In the genomic region with DNA sequence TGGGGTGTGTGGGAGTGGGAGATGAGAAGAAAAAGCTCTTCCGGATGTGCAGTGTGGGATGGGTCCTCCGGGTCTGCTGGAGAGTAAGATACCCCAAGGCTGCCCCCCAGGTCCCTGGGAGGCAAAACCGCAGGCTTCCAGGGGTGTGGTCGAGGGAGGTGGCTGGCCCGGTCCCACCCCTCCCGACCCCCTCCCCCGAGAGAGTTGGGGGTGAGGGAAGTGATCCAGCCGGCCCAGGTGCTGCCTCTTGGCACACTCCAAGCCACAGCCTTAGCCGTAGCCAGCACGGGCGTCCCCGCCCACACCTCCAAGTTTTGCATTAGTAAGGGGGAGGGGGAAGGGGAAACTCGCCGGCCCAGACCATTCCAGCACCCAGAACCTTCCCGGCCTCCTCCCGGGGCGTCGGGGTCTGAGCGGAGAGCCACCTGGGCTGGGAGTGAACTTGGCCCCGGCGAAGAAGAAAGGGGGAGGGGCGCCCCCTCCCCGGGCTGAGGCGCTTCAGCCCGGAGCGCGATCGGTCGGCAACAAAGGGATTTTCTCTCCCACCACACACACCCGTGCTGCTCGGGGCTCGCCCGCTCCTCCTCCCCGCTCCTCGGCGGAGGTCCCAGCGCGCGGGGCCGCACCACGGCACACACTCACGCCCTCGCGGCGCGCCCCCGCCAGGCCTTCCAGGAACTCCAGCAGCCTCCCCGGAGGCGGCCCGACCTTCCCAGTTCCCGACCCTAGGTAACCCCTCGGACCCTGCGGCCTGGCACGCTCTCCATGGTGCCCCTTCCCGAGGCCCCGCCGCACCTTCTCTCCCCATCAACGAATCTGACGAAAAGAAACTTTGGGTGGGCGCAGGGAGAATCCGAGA, we compare ENCODE assay signal across 8 cellular contexts. TPM values are rescaled to one million over a fixed set of nuclear protein-coding genes. Genes with fewer than 3 reads are reported as not detected.
DNase-seq lines count a peak whose midpoint lies in the region; ATAC-seq, FAIRE-seq and TF ChIP-seq lines count a peak whose summit lies in the region.

No MANE protein-coding gene starts in this region.

- peak overlapping the region; percentile 26 to 57 (median 54) for H3K27ac ChIP-seq in body of pancreas
- no peak overlapping the region for H3K27ac ChIP-seq in left lung
- H3K27ac ChIP-seq in tibial artery = peak overlapping the region; percentile 54 to 57

- DNase-seq in activated T-cell treated with anti-CD3 and anti-CD28 coated beads, Interleukin-2, amount 50 U/mL, for 72 hours = peak in 1 of 2 donors; percentile 19
- DNase-seq in activated T-cell treated with anti-CD3 and anti-CD28 coated beads for 4 hours (no peak), body of pancreas (peak; percentile 64 to 82 (median 81)), left lung (peak; percentile 61 to 76), tibial artery (no peak), frontal cortex (ENCODE audit: low spot score in 2 of 2) (no peak), cerebellar cortex (ENCODE audit: low spot score) (no peak)

- H3K4me3 Mint-ChIP-seq in activated T-cell treated with anti-CD3 and anti-CD28 coated beads, Interleukin-2, amount 50 U/mL, for 72 hours = peak overlapping the region; percentile 77 to 85

- 0 to 1% methylated on average over 2 to 40 of the region's 61 CpGs for WGBS in body of pancreas, 2 donors

- H3K4me1 Mint-ChIP-seq in activated T-cell treated with anti-CD3 and anti-CD28 coated beads, Interleukin-2, amount 50 U/mL, for 72 hours (ENCODE audit: low read depth) = peaks cover 67% of the 10 kb centered on the region

- no peaks in the 10 kb centered on the region for H3K27me3 ChIP-seq in body of pancreas
- peaks cover 0 to 13% of the 10 kb centered on the region in 2 donors for H3K27me3 ChIP-seq in left lung
- no peaks in the 10 kb centered on the region for H3K27me3 ChIP-seq in tibial artery

- no peak for FAIRE-seq in frontal cortex (lab: Jason Lieb, UNC)

- intact Hi-C loops in body of pancreas (cut with DNase I) (no loop called here), left lung (cut with DNase I) (no loop called here), tibial artery (cut with DNase I; ENCODE audit: low total_unique reads) (no loop called here)

- TF ChIP-seq POLR2A in body of pancreas (IDR thresholded peaks at IDR 0.05) = no peak

- peaks cover 34% of the 10 kb centered on the region for H3K27me3 Mint-ChIP-seq in activated T-cell treated with anti-CD3 and anti-CD28 coated beads, Interleukin-2, amount 50 U/mL, for 72 hours (ENCODE audit: low read depth)

- H3K9me3 Mint-ChIP-seq in activated T-cell treated with anti-CD3 and anti-CD28 coated beads, Interleukin-2, amount 50 U/mL, for 72 hours = no peaks in the 10 kb centered on the region

- H3K9me3 ChIP-seq in body of pancreas (no peaks in the 10 kb centered on the region), left lung (no peaks in the 10 kb centered on the region), tibial artery (no peaks in the 10 kb centered on the region)

- ATAC-seq in activated T-cell treated with anti-CD3 and anti-CD28 coated beads, Interleukin-2, amount 50 U/mL, for 72 hours (replicated peaks in 1 of 2) = peak; percentile 39 to 49
- ATAC-seq in body of pancreas (peak; percentile 76), left lung (peak; percentile 70), HG02973 (IDR thresholded peaks at IDR 0.05; ENCODE audit: unreplicated experiment) (no peak)

- H3K27ac Mint-ChIP-seq in activated T-cell treated with anti-CD3 and anti-CD28 coated beads, Interleukin-2, amount 50 U/mL, for 72 hours = no peak overlapping the region

- H3K4me3 ChIP-seq in body of pancreas (no peak overlapping the region), left lung (peak overlapping the region; percentile 9 to 39), tibial artery (peak overlapping the region; percentile 51 to 56)

- peaks cover 0 to 5% of the 10 kb centered on the region in 2 donors for H3K36me3 Mint-ChIP-seq in activated T-cell treated with anti-CD3 and anti-CD28 coated beads, Interleukin-2, amount 50 U/mL, for 72 hours (ENCODE audit: insufficient read depth in 2 of 2)

- peaks cover 73% of the 10 kb centered on the region for H3K4me1 ChIP-seq in body of pancreas
- H3K4me1 ChIP-seq in left lung = peaks cover 0 to 52% of the 10 kb centered on the region in 2 donors
- H3K4me1 ChIP-seq in tibial artery = peaks cover 0 to 70% (median 39%) of the 10 kb centered on the region in 4 donors

- no peaks in the 10 kb centered on the region for H3K36me3 ChIP-seq in body of pancreas (replicated peaks in 1 of 2; ENCODE audit: insufficient read depth in 1 of 2, low read depth in 2 of 2)
- H3K36me3 ChIP-seq in left lung = no peaks in the 10 kb centered on the region
- H3K36me3 ChIP-seq in tibial artery = no peaks in the 10 kb centered on the region

- TF ChIP-seq CTCF in body of pancreas (IDR thresholded peaks at IDR 0.05) = no peak
- no peak for TF ChIP-seq CTCF in left lung (IDR thresholded peaks at IDR 0.05)
- no peak for TF ChIP-seq CTCF in tibial artery (IDR thresholded peaks at IDR 0.05)

RNA-seq across cellular contexts. Expression of a gene that starts 14.4 kb away (rescaled TPM):
- total RNA-seq in activated T-cell treated with anti-CD3 and anti-CD28 coated beads, Interleukin-2, amount 50 U/mL, for 72 hours = 10 to 100 TPM; 53.5 to 65.5 TPM
- total RNA-seq in body of pancreas (10 to 100 TPM; 13.2 to 23.6 TPM), left lung (10 to 100 TPM; 19.0 to 24.0 TPM), frontal cortex (26.5 TPM)

Comparison
In these comparisons a context has a peak if more than half of its experiments do, and no peak if none do; other contexts are left out.
1. DNase-seq: peak in body of pancreas (4 of 4) and left lung (2 of 2); none in activated T-cell treated with anti-CD3 and anti-CD28 coated beads for 4 hours (single experiment), tibial artery (0 of 2), frontal cortex (0 of 2) and cerebellar cortex (single experiment).
2. H3K27ac ChIP-seq: peak in body of pancreas (4 of 4) and tibial artery (2 of 2); none in left lung (0 of 2).
3. H3K4me3 ChIP-seq: peak in left lung (2 of 2) and tibial artery (2 of 2); none in body of pancreas (0 of 2).